1 cellular context compared by ENCODE assay signal in genomic region chr2:234291765-234292204, GRCh38.
A peak's percentile ranks its signal among the peaks of the same experiment; 100 is the strongest.
TF ChIP-seq lines count a peak whose summit lies in the region.

No MANE protein-coding gene starts in this region.

TF ChIP-seq in HEK293, 187 proteins besides CTCF, POLR2A, EP300 and RAD21 (continued from another document):
- TF ChIP-seq ZNF394 (tag by site-specific recombination; IDR thresholded peaks at IDR 0.05; ENCODE audit: borderline replicate concordance) (no peak), OVOL3 (tag by site-specific recombination; IDR thresholded peaks at IDR 0.05) (no peak), ZNF366 (tag by site-specific recombination; conservative IDR thresholded peaks at IDR 0.05) (0 out of 2 replicates have a peak, but pooled peaks have one; percentile 28), ZNF140 (tag by site-specific recombination; IDR thresholded peaks at IDR 0.05) (no peak), GLIS2 (tag by site-specific recombination; IDR thresholded peaks at IDR 0.05) (no peak), ZFHX2 (tag by site-specific recombination; conservative IDR thresholded peaks at IDR 0.05) (peak; percentile 51), SP3 (tag by site-specific recombination; IDR thresholded peaks at IDR 0.05) (no peak), ZSCAN4 (tag by site-specific recombination; IDR thresholded peaks at IDR 0.05) (no peak), GLI4 (tag by site-specific recombination; IDR thresholded peaks at IDR 0.05) (no peak), ZNF629 (tag by site-specific recombination; IDR thresholded peaks at IDR 0.05) (peak; percentile 50), ZNF133 (tag by site-specific recombination; IDR thresholded peaks at IDR 0.05) (no peak), ZNF549 (tag by site-specific recombination; IDR thresholded peaks at IDR 0.05) (no peak), ZNF677 (tag by site-specific recombination; IDR thresholded peaks at IDR 0.05) (no peak), ZNF76 (tag by site-specific recombination; IDR thresholded peaks at IDR 0.05; ENCODE audit: borderline replicate concordance, low read depth) (no peak), ZNF16 (tag by site-specific recombination; IDR thresholded peaks at IDR 0.05; ENCODE audit: low read depth) (no peak), PRDM10 (tag by site-specific recombination; IDR thresholded peaks at IDR 0.05) (no peak), ZNF19 (tag by site-specific recombination; IDR thresholded peaks at IDR 0.05; ENCODE audit: low read depth) (no peak), ZBTB21 (tag by site-specific recombination; IDR thresholded peaks at IDR 0.05) (no peak)
- TF ChIP-seq, protein P1, sequence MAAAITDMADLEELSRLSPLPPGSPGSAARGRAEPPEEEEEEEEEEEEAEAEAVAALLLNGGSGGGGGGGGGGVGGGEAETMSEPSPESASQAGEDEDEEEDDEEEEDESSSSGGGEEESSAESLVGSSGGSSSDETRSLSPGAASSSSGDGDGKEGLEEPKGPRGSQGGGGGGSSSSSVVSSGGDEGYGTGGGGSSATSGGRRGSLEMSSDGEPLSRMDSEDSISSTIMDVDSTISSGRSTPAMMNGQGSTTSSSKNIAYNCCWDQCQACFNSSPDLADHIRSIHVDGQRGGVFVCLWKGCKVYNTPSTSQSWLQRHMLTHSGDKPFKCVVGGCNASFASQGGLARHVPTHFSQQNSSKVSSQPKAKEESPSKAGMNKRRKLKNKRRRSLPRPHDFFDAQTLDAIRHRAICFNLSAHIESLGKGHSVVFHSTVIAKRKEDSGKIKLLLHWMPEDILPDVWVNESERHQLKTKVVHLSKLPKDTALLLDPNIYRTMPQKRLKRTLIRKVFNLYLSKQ (tag by site-specific recombination; IDR thresholded peaks at IDR 0.05; ENCODE audit: borderline replicate concordance), result no peak
- TF ChIP-seq, protein P2, sequence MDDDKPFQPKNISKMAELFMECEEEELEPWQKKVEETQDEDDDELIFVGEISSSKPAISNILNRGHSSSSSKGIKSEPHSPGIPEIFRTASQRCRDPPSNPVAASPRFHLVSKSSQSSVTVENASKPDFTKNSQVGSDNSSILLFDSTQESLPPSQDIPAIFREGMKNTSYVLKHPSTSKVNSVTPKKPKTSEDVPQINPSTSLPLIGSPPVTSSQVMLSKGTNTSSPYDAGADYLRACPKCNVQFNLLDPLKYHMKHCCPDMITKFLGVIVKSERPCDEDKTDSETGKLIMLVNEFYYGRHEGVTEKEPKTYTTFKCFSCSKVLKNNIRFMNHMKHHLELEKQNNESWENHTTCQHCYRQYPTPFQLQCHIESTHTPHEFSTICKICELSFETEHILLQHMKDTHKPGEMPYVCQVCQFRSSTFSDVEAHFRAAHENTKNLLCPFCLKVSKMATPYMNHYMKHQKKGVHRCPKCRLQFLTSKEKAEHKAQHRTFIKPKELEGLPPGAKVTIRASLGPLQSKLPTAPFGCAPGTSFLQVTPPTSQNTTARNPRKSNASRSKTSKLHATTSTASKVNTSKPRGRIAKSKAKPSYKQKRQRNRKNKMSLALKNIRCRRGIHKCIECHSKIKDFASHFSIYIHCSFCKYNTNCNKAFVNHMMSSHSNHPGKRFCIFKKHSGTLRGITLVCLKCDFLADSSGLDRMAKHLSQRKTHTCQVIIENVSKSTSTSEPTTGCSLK (tag by site-specific recombination; IDR thresholded peaks at IDR 0.05), result no peak
